In the genomic region with DNA sequence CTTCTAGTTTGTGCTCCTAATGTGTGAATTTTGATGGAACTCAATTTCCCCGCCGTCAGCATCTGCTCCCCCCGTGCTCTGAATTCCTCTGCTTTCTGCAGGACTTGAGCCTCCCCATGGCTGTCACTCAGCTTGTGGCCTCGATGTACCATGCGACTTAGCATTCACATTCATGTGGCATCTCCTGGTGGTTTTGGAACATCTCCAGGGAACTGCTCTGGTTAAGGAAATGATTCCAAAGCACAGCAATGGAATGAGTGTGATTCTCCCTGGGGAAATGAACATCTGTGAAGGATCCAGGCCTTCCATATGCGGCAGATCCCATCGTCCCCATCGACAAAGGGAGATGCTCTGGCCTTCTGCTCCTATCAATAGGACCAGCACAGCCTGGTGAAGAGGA, we compare ENCODE assay signal across 16 cellular contexts.
DNase-seq lines count a peak whose midpoint lies in the region; ATAC-seq lines count a peak whose summit lies in the region.
"Had no signal": no experiment of that assay in that cellular context is flagged by ENCODE, and none has a peak within 500 bp of the region (broad histone marks: within the 10 kb centered on the region; RNA-seq: fewer than 3 reads in every experiment).

No MANE protein-coding gene starts in this region.

- peaks cover 13% of the 10 kb centered on the region for H3K4me1 Mint-ChIP-seq in activated naive CD8-positive, alpha-beta T cell treated with anti-CD3 and anti-CD28 coated beads, Interleukin-2, amount 50 U/mL, for 24 hours
- H3K4me1 Mint-ChIP-seq: B cell had no signal

- H3K27me3 Mint-ChIP-seq in activated naive CD8-positive, alpha-beta T cell treated with anti-CD3 and anti-CD28 coated beads, Interleukin-2, amount 50 U/mL, for 24 hours: no peaks in the 10 kb centered on the region
- H3K27me3 Mint-ChIP-seq: activated naive CD8-positive, alpha-beta T cell; progenitor cell of endocrine pancreas had no signal

- peak; percentile 75 for DNase-seq in AG08395 (ENCODE audit: low spot score)
- DNase-seq in H4 (ENCODE audit: low spot score): peak; percentile 43
- DNase-seq in astrocyte of the hippocampus (ENCODE audit: low read depth, low spot score): peak; percentile 94
- peak; percentile 91 for DNase-seq in glomerular visceral epithelial cell (ENCODE audit: extremely low spot score)
- no peak for DNase-seq in activated effector memory CD4-positive, alpha-beta T cell treated with anti-CD3 and anti-CD28 coated beads, Interleukin-2, amount 50 U/mL, for 16 hours
- no peak for DNase-seq in activated naive CD8-positive, alpha-beta T cell treated with anti-CD3 and anti-CD28 coated beads, Interleukin-2, amount 50 U/mL, for 24 hours
- no peak for DNase-seq in left lobe of liver (ENCODE audit: low spot score)
- DNase-seq: activated T-cell treated with anti-CD3 and anti-CD28 coated beads, Interleukin-2, amount 50 U/mL, for 1 hour; DMS 273 treated with DMSO at 0.1 percent for 48 hours; erythroblast; naive B cell; NCI-H345 had no signal

- no peak overlapping the region for H3K4me3 Mint-ChIP-seq in activated naive CD8-positive, alpha-beta T cell treated with anti-CD3 and anti-CD28 coated beads, Interleukin-2, amount 50 U/mL, for 24 hours
- H3K4me3 Mint-ChIP-seq: activated naive CD8-positive, alpha-beta T cell; B cell; naive B cell had no signal

- H3K9me3 Mint-ChIP-seq in activated naive CD8-positive, alpha-beta T cell treated with anti-CD3 and anti-CD28 coated beads, Interleukin-2, amount 50 U/mL, for 24 hours: no peaks in the 10 kb centered on the region

- no peak overlapping the region for H3K27ac Mint-ChIP-seq in activated naive CD8-positive, alpha-beta T cell treated with anti-CD3 and anti-CD28 coated beads, Interleukin-2, amount 50 U/mL, for 24 hours
- H3K27ac Mint-ChIP-seq: activated naive CD8-positive, alpha-beta T cell; B cell; naive B cell; progenitor cell of endocrine pancreas had no signal

- ATAC-seq in HG02938 (IDR thresholded peaks at IDR 0.05; ENCODE audit: unreplicated experiment) (no peak), left lobe of liver (no peak)
- no peak for ATAC-seq in activated naive CD8-positive, alpha-beta T cell treated with anti-CD3 and anti-CD28 coated beads, Interleukin-2, amount 50 U/mL, for 24 hours

- no peaks in the 10 kb centered on the region for H3K36me3 Mint-ChIP-seq in activated naive CD8-positive, alpha-beta T cell treated with anti-CD3 and anti-CD28 coated beads, Interleukin-2, amount 50 U/mL, for 24 hours (ENCODE audit: low read depth)
- H3K36me3 Mint-ChIP-seq: activated naive CD8-positive, alpha-beta T cell; naive B cell had no signal

Comparison
In these comparisons a context has a peak if more than half of its experiments do, and no peak if none do; other contexts are left out.
1. DNase-seq: peak in AG08395 (single experiment), H4 (single experiment), astrocyte of the hippocampus (single experiment) and glomerular visceral epithelial cell (single experiment); none in activated effector memory CD4-positive, alpha-beta T cell treated with anti-CD3 and anti-CD28 coated beads, Interleukin-2, amount 50 U/mL, for 16 hours (single experiment), activated naive CD8-positive, alpha-beta T cell treated with anti-CD3 and anti-CD28 coated beads, Interleukin-2, amount 50 U/mL, for 24 hours (single experiment) and left lobe of liver (single experiment).